1 cellular context compared by ENCODE assay signal in the genomic region with DNA sequence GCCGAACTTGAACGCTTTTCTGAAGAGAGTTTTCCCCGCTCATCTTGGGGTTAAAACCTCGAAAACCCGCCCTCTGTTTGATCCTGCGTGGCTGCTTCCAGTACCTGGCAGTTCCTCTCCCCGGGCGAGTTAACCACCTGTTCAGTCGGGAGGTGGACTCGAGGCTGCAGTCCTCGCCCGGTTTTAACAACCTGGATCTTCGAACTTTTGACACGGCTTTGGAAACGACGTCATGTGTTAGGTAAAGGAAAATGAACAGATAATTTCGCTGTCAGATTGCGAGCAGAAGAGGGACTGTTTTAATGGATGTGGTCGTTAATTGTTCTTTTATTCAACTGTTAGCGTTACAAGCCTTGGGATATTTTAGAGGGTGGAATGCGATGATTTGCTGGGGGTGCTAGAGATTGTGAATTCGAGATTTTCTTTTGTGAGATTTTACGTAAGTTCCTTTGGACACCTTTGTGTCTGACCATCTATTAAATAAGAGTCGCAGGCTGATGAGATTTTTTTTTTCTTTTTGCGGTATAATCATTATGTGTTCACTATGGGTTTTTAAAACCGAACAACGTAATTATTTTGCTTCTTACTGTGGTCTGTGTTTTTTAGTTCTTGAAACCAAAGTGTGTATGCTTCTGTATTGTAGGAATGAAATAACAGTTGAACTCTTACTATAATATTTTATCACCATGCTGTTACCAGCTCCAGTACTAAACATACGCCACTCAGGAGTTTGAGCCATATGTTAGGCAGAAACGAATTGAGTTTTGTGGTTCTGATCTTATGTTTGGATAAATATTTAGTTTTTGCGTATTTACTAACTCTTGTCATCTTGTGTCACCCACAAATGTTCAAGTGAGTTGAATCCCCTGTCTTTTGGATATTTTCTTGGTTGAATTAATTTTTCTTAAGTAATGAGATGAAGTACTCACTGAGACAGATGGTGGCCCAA.
TF ChIP-seq lines count a peak whose summit lies in the region.

No MANE protein-coding gene starts in this region.

TF ChIP-seq in HepG2, 621 proteins besides CTCF, POLR2A, EP300 and RAD21 (continued from another document):
- TF ChIP-seq, protein P1, sequence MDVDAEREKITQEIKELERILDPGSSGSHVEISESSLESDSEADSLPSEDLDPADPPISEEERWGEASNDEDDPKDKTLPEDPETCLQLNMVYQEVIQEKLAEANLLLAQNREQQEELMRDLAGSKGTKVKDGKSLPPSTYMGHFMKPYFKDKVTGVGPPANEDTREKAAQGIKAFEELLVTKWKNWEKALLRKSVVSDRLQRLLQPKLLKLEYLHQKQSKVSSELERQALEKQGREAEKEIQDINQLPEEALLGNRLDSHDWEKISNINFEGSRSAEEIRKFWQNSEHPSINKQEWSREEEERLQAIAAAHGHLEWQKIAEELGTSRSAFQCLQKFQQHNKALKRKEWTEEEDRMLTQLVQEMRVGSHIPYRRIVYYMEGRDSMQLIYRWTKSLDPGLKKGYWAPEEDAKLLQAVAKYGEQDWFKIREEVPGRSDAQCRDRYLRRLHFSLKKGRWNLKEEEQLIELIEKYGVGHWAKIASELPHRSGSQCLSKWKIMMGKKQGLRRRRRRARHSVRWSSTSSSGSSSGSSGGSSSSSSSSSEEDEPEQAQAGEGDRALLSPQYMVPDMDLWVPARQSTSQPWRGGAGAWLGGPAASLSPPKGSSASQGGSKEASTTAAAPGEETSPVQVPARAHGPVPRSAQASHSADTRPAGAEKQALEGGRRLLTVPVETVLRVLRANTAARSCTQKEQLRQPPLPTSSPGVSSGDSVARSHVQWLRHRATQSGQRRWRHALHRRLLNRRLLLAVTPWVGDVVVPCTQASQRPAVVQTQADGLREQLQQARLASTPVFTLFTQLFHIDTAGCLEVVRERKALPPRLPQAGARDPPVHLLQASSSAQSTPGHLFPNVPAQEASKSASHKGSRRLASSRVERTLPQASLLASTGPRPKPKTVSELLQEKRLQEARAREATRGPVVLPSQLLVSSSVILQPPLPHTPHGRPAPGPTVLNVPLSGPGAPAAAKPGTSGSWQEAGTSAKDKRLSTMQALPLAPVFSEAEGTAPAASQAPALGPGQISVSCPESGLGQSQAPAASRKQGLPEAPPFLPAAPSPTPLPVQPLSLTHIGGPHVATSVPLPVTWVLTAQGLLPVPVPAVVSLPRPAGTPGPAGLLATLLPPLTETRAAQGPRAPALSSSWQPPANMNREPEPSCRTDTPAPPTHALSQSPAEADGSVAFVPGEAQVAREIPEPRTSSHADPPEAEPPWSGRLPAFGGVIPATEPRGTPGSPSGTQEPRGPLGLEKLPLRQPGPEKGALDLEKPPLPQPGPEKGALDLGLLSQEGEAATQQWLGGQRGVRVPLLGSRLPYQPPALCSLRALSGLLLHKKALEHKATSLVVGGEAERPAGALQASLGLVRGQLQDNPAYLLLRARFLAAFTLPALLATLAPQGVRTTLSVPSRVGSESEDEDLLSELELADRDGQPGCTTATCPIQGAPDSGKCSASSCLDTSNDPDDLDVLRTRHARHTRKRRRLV (CRISPR knock-in tag; IDR thresholded peaks at IDR 0.05): no peak
- peak; percentile 60 for TF ChIP-seq ASH2L (IDR thresholded peaks at IDR 0.05; ENCODE audit: insufficient read length, low read depth, low read length)
- TF ChIP-seq, protein P2, sequence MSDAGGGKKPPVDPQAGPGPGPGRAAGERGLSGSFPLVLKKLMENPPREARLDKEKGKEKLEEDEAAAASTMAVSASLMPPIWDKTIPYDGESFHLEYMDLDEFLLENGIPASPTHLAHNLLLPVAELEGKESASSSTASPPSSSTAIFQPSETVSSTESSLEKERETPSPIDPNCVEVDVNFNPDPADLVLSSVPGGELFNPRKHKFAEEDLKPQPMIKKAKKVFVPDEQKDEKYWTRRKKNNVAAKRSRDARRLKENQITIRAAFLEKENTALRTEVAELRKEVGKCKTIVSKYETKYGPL (CRISPR knock-in tag; IDR thresholded peaks at IDR 0.05): no peak
- TF ChIP-seq, protein P3, sequence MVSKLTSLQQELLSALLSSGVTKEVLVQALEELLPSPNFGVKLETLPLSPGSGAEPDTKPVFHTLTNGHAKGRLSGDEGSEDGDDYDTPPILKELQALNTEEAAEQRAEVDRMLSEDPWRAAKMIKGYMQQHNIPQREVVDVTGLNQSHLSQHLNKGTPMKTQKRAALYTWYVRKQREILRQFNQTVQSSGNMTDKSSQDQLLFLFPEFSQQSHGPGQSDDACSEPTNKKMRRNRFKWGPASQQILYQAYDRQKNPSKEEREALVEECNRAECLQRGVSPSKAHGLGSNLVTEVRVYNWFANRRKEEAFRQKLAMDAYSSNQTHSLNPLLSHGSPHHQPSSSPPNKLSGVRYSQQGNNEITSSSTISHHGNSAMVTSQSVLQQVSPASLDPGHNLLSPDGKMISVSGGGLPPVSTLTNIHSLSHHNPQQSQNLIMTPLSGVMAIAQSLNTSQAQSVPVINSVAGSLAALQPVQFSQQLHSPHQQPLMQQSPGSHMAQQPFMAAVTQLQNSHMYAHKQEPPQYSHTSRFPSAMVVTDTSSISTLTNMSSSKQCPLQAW (CRISPR knock-in tag; IDR thresholded peaks at IDR 0.05): 0 out of 2 replicates have a peak, but pooled peaks have one; percentile 3
- no peak for TF ChIP-seq ZNF333 (CRISPR knock-in tag; IDR thresholded peaks at IDR 0.05; ENCODE audit: borderline replicate concordance)
- no peak for TF ChIP-seq ONECUT2 (CRISPR knock-in tag; IDR thresholded peaks at IDR 0.05)
- no peak for TF ChIP-seq KDM6A (CRISPR knock-in tag; IDR thresholded peaks at IDR 0.05; ENCODE audit: low read depth)
- TF ChIP-seq ZNF614 (CRISPR knock-in tag; IDR thresholded peaks at IDR 0.05; ENCODE audit: borderline replicate concordance): 0 out of 2 replicates have a peak, but pooled peaks have one; percentile 1
- no peak for TF ChIP-seq KLF9 (CRISPR knock-in tag; IDR thresholded peaks at IDR 0.05; ENCODE audit: low read depth)
- TF ChIP-seq KAT2B (IDR thresholded peaks at IDR 0.05; ENCODE audit: borderline replicate concordance, low read depth, low read length): no peak
- TF ChIP-seq, protein P4, sequence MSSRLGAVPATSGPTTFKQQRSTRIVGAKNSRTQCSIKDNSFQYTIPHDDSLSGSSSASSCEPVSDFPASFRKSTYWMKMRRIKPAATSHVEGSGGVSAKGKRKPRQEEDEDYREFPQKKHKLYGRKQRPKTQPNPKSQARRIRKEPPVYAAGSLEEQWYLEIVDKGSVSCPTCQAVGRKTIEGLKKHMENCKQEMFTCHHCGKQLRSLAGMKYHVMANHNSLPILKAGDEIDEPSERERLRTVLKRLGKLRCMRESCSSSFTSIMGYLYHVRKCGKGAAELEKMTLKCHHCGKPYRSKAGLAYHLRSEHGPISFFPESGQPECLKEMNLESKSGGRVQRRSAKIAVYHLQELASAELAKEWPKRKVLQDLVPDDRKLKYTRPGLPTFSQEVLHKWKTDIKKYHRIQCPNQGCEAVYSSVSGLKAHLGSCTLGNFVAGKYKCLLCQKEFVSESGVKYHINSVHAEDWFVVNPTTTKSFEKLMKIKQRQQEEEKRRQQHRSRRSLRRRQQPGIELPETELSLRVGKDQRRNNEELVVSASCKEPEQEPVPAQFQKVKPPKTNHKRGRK (CRISPR knock-in tag; IDR thresholded peaks at IDR 0.05): no peak
- 0 out of 2 replicates have a peak, but pooled peaks have one; percentile 5 for TF ChIP-seq ZBTB7B (CRISPR knock-in tag; IDR thresholded peaks at IDR 0.05)
- TF ChIP-seq SMAD1 (CRISPR knock-in tag; IDR thresholded peaks at IDR 0.05; ENCODE audit: borderline replicate concordance, low read depth): no peak
- no peak for TF ChIP-seq HDAC2 (CRISPR knock-in tag; IDR thresholded peaks at IDR 0.05)
- TF ChIP-seq ZNF605 (CRISPR knock-in tag; IDR thresholded peaks at IDR 0.05): no peak
- no peak for TF ChIP-seq PHF21A (CRISPR knock-in tag; IDR thresholded peaks at IDR 0.05)
- no peak for TF ChIP-seq SRSF1 (optimal IDR thresholded peaks at IDR 0.05; ENCODE audit: low read depth, low read length)
